ENCODE assay signal across 9 cellular contexts in the genomic region with DNA sequence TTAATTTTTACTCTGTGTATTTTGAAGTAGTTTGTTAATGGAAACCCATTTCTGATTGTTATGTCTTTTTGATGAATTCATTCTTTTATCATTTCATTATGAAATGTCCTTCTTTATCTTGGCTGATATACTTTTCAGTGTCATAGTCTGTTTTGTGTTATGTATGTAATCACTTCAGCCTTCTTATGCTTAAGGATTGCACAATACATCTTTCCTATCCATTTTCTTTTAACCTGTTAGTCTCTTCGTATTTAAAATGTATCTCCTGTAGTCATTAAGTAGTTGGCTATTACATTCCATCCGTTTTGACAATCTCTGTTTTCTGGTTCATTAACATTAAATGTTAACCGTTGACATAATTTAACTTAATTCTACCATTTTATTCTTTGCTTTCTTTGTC.
"Had no signal": no experiment of that assay in that cellular context is flagged by ENCODE, and none has a peak within 500 bp of the region (broad histone marks: within the 10 kb centered on the region; RNA-seq: fewer than 3 reads in every experiment).

No MANE protein-coding gene starts in this region.

- H2AFZ ChIP-seq: GM23248 had no signal

- H3K27ac ChIP-seq: GM23248, HL-60, KMS-11 had no signal

- DNase-seq: GM23248, GOT3, H9, HCEC 1CT, Karpas-422, KBM-7 had no signal

- H3K4me2 ChIP-seq: KMS-11 had no signal

- H3K4me3 ChIP-seq: GM23248 had no signal

- FAIRE-seq: H54 had no signal

- H3K9ac ChIP-seq: GM23248, KMS-11 had no signal
